In the genomic region with DNA sequence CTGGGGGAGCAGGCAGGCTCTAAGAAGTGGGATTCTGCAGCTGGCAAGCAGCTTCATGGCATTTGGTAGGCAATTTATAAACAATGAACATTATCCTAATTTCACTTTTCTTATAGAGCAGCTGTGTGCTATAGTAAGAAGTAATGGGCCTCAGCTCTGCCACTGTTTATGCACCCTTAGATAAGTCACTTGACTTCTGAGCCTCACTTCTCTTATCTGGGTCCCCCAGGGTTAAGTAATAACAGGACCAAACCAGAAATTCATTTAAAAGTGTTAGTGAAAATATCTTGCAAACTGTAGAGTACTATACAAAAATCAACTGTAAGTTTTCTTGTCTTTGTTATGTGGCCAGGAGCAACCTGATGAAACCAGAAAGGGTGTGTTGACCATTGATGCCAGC, we compare ENCODE assay signal across 17 cellular contexts. TPM values are rescaled to one million over a fixed set of nuclear protein-coding genes. Genes with fewer than 3 reads are reported as not detected.
DNase-seq lines count a peak whose midpoint lies in the region; ATAC-seq lines count a peak whose summit lies in the region.
"Had no signal": no experiment of that assay in that cellular context is flagged by ENCODE, and none has a peak within 500 bp of the region (broad histone marks: within the 10 kb centered on the region; RNA-seq: fewer than 3 reads in every experiment).

No MANE protein-coding gene starts in this region.

- no peak overlapping the region for H3K4me3 Mint-ChIP-seq in activated T-cell treated with anti-CD3 and anti-CD28 coated beads, Interleukin-2, amount 50 U/mL, for 72 hours
- H3K4me3 Mint-ChIP-seq in central memory CD8-positive, alpha-beta T cell: no peak overlapping the region
- H3K4me3 Mint-ChIP-seq in stimulated activated naive CD8-positive, alpha-beta T cell treated with anti-CD3 and anti-CD28 coated beads, Interleukin-15, amount 100 ng/mL, for 72 hours: no peak overlapping the region

- H3K27me3 ChIP-seq in MG63: no peaks in the 10 kb centered on the region

- no peaks in the 10 kb centered on the region for H3K9me3 Mint-ChIP-seq in activated T-cell treated with anti-CD3 and anti-CD28 coated beads, Interleukin-2, amount 50 U/mL, for 72 hours
- no peaks in the 10 kb centered on the region for H3K9me3 Mint-ChIP-seq in central memory CD8-positive, alpha-beta T cell
- H3K9me3 Mint-ChIP-seq in stimulated activated naive CD8-positive, alpha-beta T cell treated with anti-CD3 and anti-CD28 coated beads, Interleukin-15, amount 100 ng/mL, for 72 hours: no peaks in the 10 kb centered on the region

- ATAC-seq in activated T-cell treated with anti-CD3 and anti-CD28 coated beads, Interleukin-2, amount 50 U/mL, for 72 hours (replicated peaks in 1 of 2): no peak
- ATAC-seq in HG03354 (IDR thresholded peaks at IDR 0.05; ENCODE audit: poor library complexity, severe bottlenecking, unreplicated experiment): peak; percentile 50
- no peak for ATAC-seq in central memory CD8-positive, alpha-beta T cell (replicated peaks; ENCODE audit: extremely low read depth, poor library complexity, severe bottlenecking)
- ATAC-seq in stimulated activated naive CD8-positive, alpha-beta T cell treated with anti-CD3 and anti-CD28 coated beads, Interleukin-15, amount 100 ng/mL, for 72 hours: no peak
- ATAC-seq: PC-3 had no signal

- peaks cover 7 to 21% of the 10 kb centered on the region in 2 donors for H3K36me3 Mint-ChIP-seq in activated T-cell treated with anti-CD3 and anti-CD28 coated beads, Interleukin-2, amount 50 U/mL, for 72 hours (ENCODE audit: insufficient read depth in 2 of 2)
- peaks cover 6% of the 10 kb centered on the region for H3K36me3 Mint-ChIP-seq in central memory CD8-positive, alpha-beta T cell (ENCODE audit: insufficient read depth)

- DNase-seq in activated T-cell treated with anti-CD3 and anti-CD28 coated beads, Interleukin-2, amount 50 U/mL, for 72 hours: no peak
- DNase-seq in activated T-cell treated with anti-CD3 and anti-CD28 coated beads for 4 hours (no peak), MG63 (no peak), DMS153 (lab: John Stamatoyannopoulos, UW) (no peak), epidermal melanocyte (ENCODE audit: insufficient read length, low spot score) (no peak)
- DNase-seq in central memory CD8-positive, alpha-beta T cell (ENCODE audit: low spot score in 2 of 2): no peak
- DNase-seq in stimulated activated naive CD8-positive, alpha-beta T cell treated with anti-CD3 and anti-CD28 coated beads, Interleukin-15, amount 100 ng/mL, for 72 hours: no peak
- DNase-seq: ACHN; activated T-cell treated with anti-CD3 and anti-CD28 coated beads, Interleukin-2, amount 50 U/mL, for 1 hour; H7; mammary epithelial cell; NCI-H187; NCI-H510A; occipital lobe; PC-3; SK-N-SH had no signal

- no peaks in the 10 kb centered on the region for H3K27me3 Mint-ChIP-seq in activated T-cell treated with anti-CD3 and anti-CD28 coated beads, Interleukin-2, amount 50 U/mL, for 72 hours (ENCODE audit: low read depth)
- H3K27me3 Mint-ChIP-seq in central memory CD8-positive, alpha-beta T cell: no peaks in the 10 kb centered on the region
- H3K27me3 Mint-ChIP-seq in stimulated activated naive CD8-positive, alpha-beta T cell treated with anti-CD3 and anti-CD28 coated beads, Interleukin-15, amount 100 ng/mL, for 72 hours: no peaks in the 10 kb centered on the region

- no peak overlapping the region for H3K4me3 ChIP-seq in MG63

- H3K36me3 ChIP-seq in MG63: no peaks in the 10 kb centered on the region

- H3K9me3 ChIP-seq in MG63: no peaks in the 10 kb centered on the region
- H3K9me3 ChIP-seq: SK-N-SH had no signal

- H3K27ac Mint-ChIP-seq in activated T-cell treated with anti-CD3 and anti-CD28 coated beads, Interleukin-2, amount 50 U/mL, for 72 hours: peak overlapping the region; percentile 95
- H3K27ac Mint-ChIP-seq in central memory CD8-positive, alpha-beta T cell (ENCODE audit: low read depth): peak overlapping the region; percentile 85
- H3K27ac Mint-ChIP-seq in stimulated activated naive CD8-positive, alpha-beta T cell treated with anti-CD3 and anti-CD28 coated beads, Interleukin-15, amount 100 ng/mL, for 72 hours: peak overlapping the region; percentile 68 to 91

- peaks cover 92% of the 10 kb centered on the region for H3K4me1 Mint-ChIP-seq in activated T-cell treated with anti-CD3 and anti-CD28 coated beads, Interleukin-2, amount 50 U/mL, for 72 hours (ENCODE audit: low read depth)
- peaks cover 47% of the 10 kb centered on the region for H3K4me1 Mint-ChIP-seq in central memory CD8-positive, alpha-beta T cell
- peaks cover 86% of the 10 kb centered on the region for H3K4me1 Mint-ChIP-seq in stimulated activated naive CD8-positive, alpha-beta T cell treated with anti-CD3 and anti-CD28 coated beads, Interleukin-15, amount 100 ng/mL, for 72 hours

RNA-seq across cellular contexts. Expression of a gene that starts 24.1 kb away (rescaled TPM):
- total RNA-seq in activated T-cell treated with anti-CD3 and anti-CD28 coated beads, Interleukin-2, amount 50 U/mL, for 72 hours: 100 to 1,000 TPM; 117 to 137 TPM
- total RNA-seq in MG63 (2014; rRNA removed; shearing (Covaris generic); ENCODE audit: low replicate concordance): 12.1 and 22.2 TPM in 2 replicates
